10 cellular contexts compared by ENCODE assay signal in genomic region chr3:46065294-46065705, GRCh38. TPM values are rescaled to one million over a fixed set of nuclear protein-coding genes. Genes with fewer than 3 reads are reported as not detected.
DNase-seq lines count a peak whose midpoint lies in the region; ATAC-seq and TF ChIP-seq lines count a peak whose summit lies in the region.
"Had no signal": no experiment of that assay in that cellular context is flagged by ENCODE, and none has a peak within 500 bp of the region (broad histone marks: within the 10 kb centered on the region; RNA-seq: fewer than 3 reads in every experiment).

No MANE protein-coding gene starts in this region.

- intact Hi-C loops in prostate gland (cut with DNase I) = no loop called here

- WGBS in prostate gland = 13% methylated on average over 6 of the region's 6 CpGs

- H3K4me1 ChIP-seq in Peyer's patch (peaks cover 0 to 3% (median 0%) of the 10 kb centered on the region in 4 donors), prostate gland (replicated peaks) (no peaks in the 10 kb centered on the region)
- H3K4me1 ChIP-seq: SJSA1 had no signal

- peak overlapping the region in 2 of 4 donors; percentile 27 to 44 for H3K27ac ChIP-seq in Peyer's patch
- no peak overlapping the region for H3K27ac ChIP-seq in prostate gland
- H3K27ac ChIP-seq: SJSA1 had no signal

- H3K4me3 ChIP-seq in Peyer's patch (no peak overlapping the region), prostate gland (no peak overlapping the region)
- H3K4me3 ChIP-seq: SJSA1 had no signal

- no peaks in the 10 kb centered on the region for H3K9me3 ChIP-seq in Peyer's patch
- H3K9me3 ChIP-seq in prostate gland = no peaks in the 10 kb centered on the region
- H3K9me3 ChIP-seq: SJSA1 had no signal

- DNase-seq in NCI-H146 (lab: John Stamatoyannopoulos, UW) (peak; percentile 9), NCI-H146 treated with DMSO at 0.1 percent for 48 hours (lab: John Stamatoyannopoulos, UW; ENCODE audit: unreplicated experiment) (no peak), Peyer's patch (peak in 2 of 3 donors; percentile 65 to 77), prostate gland (ENCODE audit: low spot score) (peak; percentile 81), foreskin melanocyte (no peak)
- DNase-seq in activated effector memory CD4-positive, alpha-beta T cell treated with anti-CD3 and anti-CD28 coated beads, Interleukin-2, amount 50 U/mL, for 16 hours = peak; percentile 92

- H3K27me3 ChIP-seq in Peyer's patch (no peaks in the 10 kb centered on the region), prostate gland (replicated peaks; ENCODE audit: insufficient read depth) (no peaks in the 10 kb centered on the region)

- H3K36me3 ChIP-seq in Peyer's patch (no peaks in the 10 kb centered on the region), prostate gland (no peaks in the 10 kb centered on the region)
- H3K36me3 ChIP-seq: SJSA1 had no signal

- ATAC-seq in GM19467 (IDR thresholded peaks at IDR 0.05; ENCODE audit: unreplicated experiment) (no peak), HG02759 (IDR thresholded peaks at IDR 0.05; ENCODE audit: unreplicated experiment) (no peak)

- TF ChIP-seq POLR2A in Peyer's patch (IDR thresholded peaks at IDR 0.05) (no peak), prostate gland (IDR thresholded peaks at IDR 0.05) (no peak)

- TF ChIP-seq CTCF in Peyer's patch (IDR thresholded peaks at IDR 0.05) (no peak), prostate gland (IDR thresholded peaks at IDR 0.05) (no peak)

RNA-seq across cellular contexts. Expression of gene XCR1, which starts 38.0 kb away (rescaled TPM):
- total RNA-seq in Peyer's patch (not detected), prostate gland (not detected)
- total RNA-seq: neural crest cell, SJSA1 had no signal

Comparison
In these comparisons a context has a peak if more than half of its experiments do, and no peak if none do; other contexts are left out.
1. DNase-seq: peak in NCI-H146 (single experiment), Peyer's patch (2 of 3), activated effector memory CD4-positive, alpha-beta T cell treated with anti-CD3 and anti-CD28 coated beads, Interleukin-2, amount 50 U/mL, for 16 hours (single experiment) and prostate gland (single experiment); none in NCI-H146 treated with DMSO at 0.1 percent for 48 hours (single experiment) and foreskin melanocyte (single experiment).